In the genomic region with DNA sequence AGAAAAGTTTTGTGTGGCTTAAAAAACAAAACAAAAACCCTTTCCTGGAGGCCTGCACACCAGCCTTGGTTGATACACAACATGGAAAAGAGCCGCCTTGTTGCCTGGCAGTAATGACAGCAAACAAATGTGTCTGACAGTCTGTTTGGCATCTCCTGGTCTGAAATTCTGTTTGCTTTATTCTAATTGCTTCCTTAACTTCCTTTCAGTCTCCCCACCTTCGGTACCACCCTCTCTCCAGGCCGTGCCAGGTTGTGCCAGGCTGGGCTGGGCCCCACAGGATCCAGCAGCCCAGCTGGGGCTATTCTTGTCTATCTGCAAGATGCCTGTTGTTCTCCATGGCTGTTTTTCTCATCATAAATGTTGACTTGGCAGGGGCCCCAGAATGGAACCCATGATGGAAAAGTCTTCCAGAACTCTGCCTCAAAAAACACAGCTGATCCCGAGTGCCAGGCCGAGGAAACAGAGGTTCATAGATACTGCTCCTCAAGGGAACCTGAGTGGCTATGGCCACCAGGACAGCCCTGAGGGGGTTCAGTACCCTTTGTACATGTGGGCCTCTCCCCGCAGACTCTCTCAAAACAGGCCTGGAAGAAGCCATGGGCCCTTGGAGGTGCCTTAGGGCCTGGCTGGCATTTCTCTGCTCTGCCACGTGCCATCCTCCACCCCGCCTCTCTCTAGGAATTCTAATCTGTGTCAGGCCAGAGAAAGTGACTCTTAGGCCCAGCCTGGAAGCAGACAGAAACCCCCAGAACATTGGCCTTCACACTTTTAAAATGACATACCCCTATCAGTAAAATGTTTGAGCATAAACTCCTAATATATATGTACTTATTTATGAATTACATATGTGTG, we compare ENCODE assay signal across 11 cellular contexts. TPM values are rescaled to one million over a fixed set of nuclear protein-coding genes. Genes with fewer than 3 reads are reported as not detected.
A peak's percentile ranks its signal among the peaks of the same experiment; 100 is the strongest.
DNase-seq lines count a peak whose midpoint lies in the region; ATAC-seq, FAIRE-seq and TF ChIP-seq lines count a peak whose summit lies in the region.
"Had no signal": no experiment of that assay in that cellular context is flagged by ENCODE, and none has a peak within 500 bp of the region (broad histone marks: within the 10 kb centered on the region; RNA-seq: fewer than 3 reads in every experiment).

No MANE protein-coding gene starts in this region.

- peaks cover 8% of the 10 kb centered on the region for H3K9me3 Mint-ChIP-seq in chondrocyte (ENCODE audit: low read depth)

- peaks cover 68% of the 10 kb centered on the region for H3K4me1 Mint-ChIP-seq in chondrocyte (ENCODE audit: low read depth)

- H3K27me3 Mint-ChIP-seq in chondrocyte (ENCODE audit: low read depth) = no peaks in the 10 kb centered on the region

- DNase-seq in NCI-H1436 (lab: John Stamatoyannopoulos, UW) = peak; percentile 20
- no peak for DNase-seq in NCI-H1436 treated with DMSO at 0.1 percent for 48 hours (lab: John Stamatoyannopoulos, UW)
- no peak for DNase-seq in chondrocyte (ENCODE audit: low spot score)
- DNase-seq in medulla oblongata (ENCODE audit: extremely low spot score) = peak; percentile 97
- peak in 48 of 49 donors; percentile 27 to 93 (median 78) for DNase-seq in substantia nigra (lab: John Stamatoyannopoulos, UW)
- no peak for DNase-seq in GM19239 (ENCODE audit: insufficient read length, low spot score)
- DNase-seq: 8988T; activated CD8-positive, alpha-beta memory T cell treated with anti-CD3 and anti-CD28 coated beads for 24 hours had no signal

- FAIRE-seq in GM19239 (lab: Jason Lieb, UNC) = no peak
- FAIRE-seq: GM18507 had no signal

- H3K27ac ChIP-seq in substantia nigra (ENCODE audit: low read depth, low read length, poor library complexity, severe bottlenecking) = peak overlapping the region; percentile 99

- H3K36me3 Mint-ChIP-seq in chondrocyte (ENCODE audit: low read depth) = peaks cover 8% of the 10 kb centered on the region

- TF ChIP-seq CTCF in chondrocyte (IDR thresholded peaks at IDR 0.05) = no peak

- ATAC-seq in GM21737 (IDR thresholded peaks at IDR 0.05; ENCODE audit: unreplicated experiment) (no peak), GM18498 (IDR thresholded peaks at IDR 0.05; ENCODE audit: unreplicated experiment) (no peak)

- H3K27ac Mint-ChIP-seq in chondrocyte (ENCODE audit: unreplicated experiment) = peak overlapping the region; percentile 96

- H3K4me3 Mint-ChIP-seq in chondrocyte (ENCODE audit: unreplicated experiment) = no peak overlapping the region

RNA-seq across cellular contexts. Expression of gene YPEL2, which starts 50.5 kb away (rescaled TPM):
- 41.9 to 52.2 TPM (median 52.1 TPM) in 3 replicates for total RNA-seq in chondrocyte

Comparison
In these comparisons a context has a peak if more than half of its experiments do, and no peak if none do; other contexts are left out.
1. DNase-seq: peak in NCI-H1436 (single experiment), medulla oblongata (single experiment) and substantia nigra (48 of 49); none in NCI-H1436 treated with DMSO at 0.1 percent for 48 hours (single experiment), chondrocyte (single experiment) and GM19239 (single experiment).